ENCODE assay signal across 3 cellular contexts in genomic region chr2:521853-522530, GRCh38.
"Had no signal": no experiment of that assay in that cellular context is flagged by ENCODE, and none has a peak within 500 bp of the region (broad histone marks: within the 10 kb centered on the region; RNA-seq: fewer than 3 reads in every experiment).

No MANE protein-coding gene starts in this region.

- DNase-seq: GDM1, GF-D8 had no signal

- ATAC-seq: GM12878 had no signal

- H3K4me3 ChIP-seq: GM12878 had no signal
